ENCODE assay signal across 8 cellular contexts in the genomic region with DNA sequence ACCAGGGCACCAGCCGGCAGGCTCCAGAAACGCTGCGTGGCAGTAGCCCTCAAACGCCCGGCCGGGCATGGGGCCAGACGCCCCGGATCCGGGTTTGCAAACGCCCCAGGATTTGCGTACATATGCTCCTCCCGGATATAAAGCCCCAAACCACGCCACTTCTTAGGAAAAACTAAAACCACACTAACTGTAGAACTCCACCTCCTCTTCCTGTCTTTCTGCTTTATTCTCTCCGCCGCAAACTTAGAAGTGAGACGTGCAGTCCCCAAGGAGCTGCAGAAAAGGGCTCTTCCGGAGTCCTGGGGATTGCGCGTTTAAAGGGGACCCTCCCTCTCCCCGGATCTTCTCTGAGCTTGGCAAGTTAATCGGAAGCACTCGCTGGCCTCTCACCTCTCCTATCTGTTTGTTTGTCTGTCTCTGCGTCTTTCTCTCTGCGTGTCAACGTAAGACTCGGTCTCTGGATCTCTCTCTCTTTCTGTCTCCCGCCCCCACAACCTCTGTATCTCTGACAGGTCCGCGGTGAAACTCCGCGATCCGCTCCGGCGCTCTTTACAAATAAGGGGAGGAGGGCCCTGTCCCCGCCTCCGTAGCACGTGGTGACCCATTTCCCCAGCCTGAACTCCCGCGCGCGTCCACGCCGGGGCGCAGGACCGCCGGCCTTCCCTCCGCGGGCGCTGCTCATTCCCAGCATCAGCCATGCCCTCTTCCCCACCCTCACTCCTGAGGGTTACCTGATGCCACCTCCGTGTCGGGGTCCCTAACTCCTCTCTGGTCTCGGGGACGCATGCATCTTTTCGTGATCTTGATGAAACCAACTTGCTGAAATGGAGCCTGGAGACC. TPM values are rescaled to one million over a fixed set of nuclear protein-coding genes. Genes with fewer than 3 reads are reported as not detected.
DNase-seq lines count a peak whose midpoint lies in the region; ATAC-seq and TF ChIP-seq lines count a peak whose summit lies in the region.

Gene SLC39A8 (minus strand): TSS at position 528 of the 840 bp plus-strand sequence. CDS start 820 bp downstream, outside the sequence.

- peak; percentile 84 for TF ChIP-seq CTCF in BJ (IDR thresholded peaks at IDR 0.05; ENCODE audit: insufficient read depth, low read depth, low read length)

- ATAC-seq in HG03378 (IDR thresholded peaks at IDR 0.05; ENCODE audit: unreplicated experiment) (peak; percentile 89), left lobe of liver (peak; percentile 85)

- H3K27me3 ChIP-seq in BJ (ENCODE audit: control insufficient read depth, insufficient read depth, low read length): peaks cover 5% of the 10 kb centered on the region; the same call in 1 of the 2 replicates

- peak within 1 kb of the TSS; percentile 62 for H3K4me3 ChIP-seq in BJ (ENCODE audit: low read depth, low read length)

- no peak for DNase-seq in BJ (ENCODE audit: low read depth)
- DNase-seq in NCI-H526 (lab: John Stamatoyannopoulos, UW): peak; percentile 62 to 91
- DNase-seq in activated CD4-positive, alpha-beta T cell treated with anti-CD3 and anti-CD28 coated beads for 48 hours: peak; percentile 94
- peak; percentile 95 for DNase-seq in left lobe of liver (ENCODE audit: low spot score)
- DNase-seq in stimulated activated CD4-positive, alpha-beta T cell treated with anti-CD3 and anti-CD28 coated beads, Interleukin-2, amount 100 ng/mL, for 24 hours: peak; percentile 89 to 90

- peak; percentile 84 for TF ChIP-seq POLR2A in GM19193 (IDR thresholded peaks at IDR 0.05; ENCODE audit: extremely low read depth, insufficient read depth, insufficient read length)

- CTCF ChIA-PET in BJ (lab: Yijun Ruan, JAX): interaction anchor here (0.7 to 2.7 kb wide), 5 partner anchors 8 to 75 kb away, joined by 3 to 9 read pairs (median 3); no protein-coding TSS in a partner anchor

- POLR2A ChIA-PET in BJ (lab: Charles Lee): no interaction called here

- H3K27ac ChIP-seq in cingulate gyrus (ENCODE audit: low read depth, low read length): peak within 1 kb of the TSS; percentile 39

- H3K36me3 ChIP-seq in BJ (ENCODE audit: control insufficient read depth, insufficient read depth, low read length): no peaks in the 10 kb centered on the region

RNA-seq across cellular contexts. Expression of gene SLC39A8, which starts in this region (rescaled TPM):
- 0.52 and 0.69 TPM in 2 replicates for polyA plus RNA-seq in BJ (2011; rRNA removed)
- polyA minus RNA-seq in BJ (2011; rRNA and poly(A)+ RNA removed): 0.28 and 0.93 TPM in 2 replicates
- total RNA-seq in left lobe of liver: 23.6 TPM
